19 cellular contexts compared by ENCODE assay signal in genomic region chr2:42217307-42217706, GRCh38. TPM values are rescaled to one million over a fixed set of nuclear protein-coding genes. Genes with fewer than 3 reads are reported as not detected.
DNase-seq lines count a peak whose midpoint lies in the region; ATAC-seq lines count a peak whose summit lies in the region.
"Had no signal": no experiment of that assay in that cellular context is flagged by ENCODE, and none has a peak within 500 bp of the region (broad histone marks: within the 10 kb centered on the region; RNA-seq: fewer than 3 reads in every experiment).

No MANE protein-coding gene starts in this region.

- no peaks in the 10 kb centered on the region for H3K36me3 ChIP-seq in CD4-positive, alpha-beta memory T cell (ENCODE audit: insufficient read depth, low read length)
- H3K36me3 ChIP-seq: MG63, Peyer's patch had no signal

- no peaks in the 10 kb centered on the region for H3K9me3 ChIP-seq in CD4-positive, alpha-beta memory T cell (ENCODE audit: control insufficient read depth in 1 of 2, low read length in 2 of 2)
- H3K9me3 ChIP-seq: MG63, Peyer's patch had no signal

- peaks cover 4% of the 10 kb centered on the region for H3K36me3 Mint-ChIP-seq in activated CD4-positive, alpha-beta T cell treated with anti-CD3 and anti-CD28 coated beads for 36 hours (ENCODE audit: low read depth)
- H3K36me3 Mint-ChIP-seq in CD4-positive, alpha-beta memory T cell: peaks cover 3 to 47% of the 10 kb centered on the region in 2 donors
- peaks cover 27% of the 10 kb centered on the region for H3K36me3 Mint-ChIP-seq in activated T-helper 17 cell treated with anti-CD3 and anti-CD28 coated beads, Interleukin-2, amount 50 U/mL, for 72 hours (ENCODE audit: low read depth)
- H3K36me3 Mint-ChIP-seq in memory B cell: peaks cover 15% of the 10 kb centered on the region

- H3K4me3 Mint-ChIP-seq in activated CD4-positive, alpha-beta T cell treated with anti-CD3 and anti-CD28 coated beads for 36 hours: no peak overlapping the region
- peak overlapping the region in 1 of 8 donors; percentile 0 for H3K4me3 Mint-ChIP-seq in CD4-positive, alpha-beta memory T cell
- H3K4me3 Mint-ChIP-seq in activated T-helper 17 cell treated with anti-CD3 and anti-CD28 coated beads, Interleukin-2, amount 50 U/mL, for 72 hours: peak overlapping the region; percentile 27
- no peak overlapping the region for H3K4me3 Mint-ChIP-seq in memory B cell

- no peak for DNase-seq in activated CD4-positive, alpha-beta T cell treated with anti-CD3 and anti-CD28 coated beads for 36 hours
- DNase-seq in activated CD4-positive, alpha-beta T cell treated with anti-CD3 and anti-CD28 coated beads for 1 hour: no peak
- no peak for DNase-seq in CD4-positive, alpha-beta memory T cell
- DNase-seq in memory B cell (ENCODE audit: low spot score in 2 of 2) (no peak), epidermal melanocyte (ENCODE audit: insufficient read length, low spot score) (no peak), GF-D8 (lab: John Stamatoyannopoulos, UW) (no peak)
- DNase-seq: DND-41, GDM1, MG63, NCI-H1092 treated with DMSO at 0.1 percent for 48 hours, NCI-H1694, NCI-H82, Peyer's patch, Right ventricle myocardium superior had no signal

- H3K27me3 Mint-ChIP-seq in activated CD4-positive, alpha-beta T cell treated with anti-CD3 and anti-CD28 coated beads for 36 hours: no peaks in the 10 kb centered on the region
- no peaks in the 10 kb centered on the region for H3K27me3 Mint-ChIP-seq in CD4-positive, alpha-beta memory T cell
- no peaks in the 10 kb centered on the region for H3K27me3 Mint-ChIP-seq in activated T-helper 17 cell treated with anti-CD3 and anti-CD28 coated beads, Interleukin-2, amount 50 U/mL, for 72 hours
- H3K27me3 Mint-ChIP-seq in memory B cell: no peaks in the 10 kb centered on the region

- peaks cover 90% of the 10 kb centered on the region for H3K4me1 ChIP-seq in CD4-positive, alpha-beta memory T cell (ENCODE audit: insufficient read depth, low read length)

- POLR2A ChIA-PET in activated CD4-positive, alpha-beta T cell treated with anti-CD3 and anti-CD28 coated beads for 36 hours (lab: Charles Lee): no interaction called here
- POLR2A ChIA-PET in CD4-positive, alpha-beta memory T cell (lab: Charles Lee; ENCODE audit: partially characterized antibody): no interaction called here

- intact Hi-C loops in activated CD4-positive, alpha-beta T cell treated with anti-CD3 and anti-CD28 coated beads for 36 hours (cut with DNase I, micrococcal nuclease): no loop called here
- intact Hi-C loops in CD4-positive, alpha-beta memory T cell (cut with micrococcal nuclease): no loop called here

- no peaks in the 10 kb centered on the region for H3K9me3 Mint-ChIP-seq in activated CD4-positive, alpha-beta T cell treated with anti-CD3 and anti-CD28 coated beads for 36 hours (ENCODE audit: low read depth)
- H3K9me3 Mint-ChIP-seq in CD4-positive, alpha-beta memory T cell: peaks cover 0 to 3% (median 0%) of the 10 kb centered on the region in 8 donors
- no peaks in the 10 kb centered on the region for H3K9me3 Mint-ChIP-seq in activated T-helper 17 cell treated with anti-CD3 and anti-CD28 coated beads, Interleukin-2, amount 50 U/mL, for 72 hours
- no peaks in the 10 kb centered on the region for H3K9me3 Mint-ChIP-seq in memory B cell

- no peak for ATAC-seq in activated CD4-positive, alpha-beta T cell treated with anti-CD3 and anti-CD28 coated beads for 36 hours
- no peak for ATAC-seq in activated T-helper 17 cell treated with anti-CD3 and anti-CD28 coated beads, Interleukin-2, amount 50 U/mL, for 72 hours (replicated peaks)
- ATAC-seq in memory B cell (ENCODE audit: low read depth) (no peak), HG03196 (IDR thresholded peaks at IDR 0.05; ENCODE audit: unreplicated experiment) (no peak)
- ATAC-seq: HCT116 had no signal

- no peak overlapping the region for H3K27ac ChIP-seq in CD4-positive, alpha-beta memory T cell (ENCODE audit: low read depth, low read length)
- H3K27ac ChIP-seq: C4-2B, KMS-11, Peyer's patch had no signal

- CTCF ChIA-PET in activated CD4-positive, alpha-beta T cell treated with anti-CD3 and anti-CD28 coated beads for 36 hours (lab: Charles Lee): no interaction called here
- CTCF ChIA-PET in CD4-positive, alpha-beta memory T cell (lab: Charles Lee; ENCODE audit: partially characterized antibody): no interaction called here

- peak overlapping the region; percentile 35 for H3K27ac Mint-ChIP-seq in activated CD4-positive, alpha-beta T cell treated with anti-CD3 and anti-CD28 coated beads for 36 hours
- H3K27ac Mint-ChIP-seq in CD4-positive, alpha-beta memory T cell: peak overlapping the region in 5 of 7 donors; percentile 6 to 84 (median 54)
- peak overlapping the region; percentile 61 for H3K27ac Mint-ChIP-seq in activated T-helper 17 cell treated with anti-CD3 and anti-CD28 coated beads, Interleukin-2, amount 50 U/mL, for 72 hours
- H3K27ac Mint-ChIP-seq in memory B cell: peak overlapping the region; percentile 78

- no peaks in the 10 kb centered on the region for H3K27me3 ChIP-seq in CD4-positive, alpha-beta memory T cell (ENCODE audit: insufficient read depth, low read length)
- H3K27me3 ChIP-seq: MG63, Peyer's patch had no signal

- no peak overlapping the region for H3K4me3 ChIP-seq in CD4-positive, alpha-beta memory T cell (ENCODE audit: low read length in 2 of 2)
- H3K4me3 ChIP-seq: MG63, Peyer's patch had no signal

- H3K4me1 Mint-ChIP-seq in activated CD4-positive, alpha-beta T cell treated with anti-CD3 and anti-CD28 coated beads for 36 hours: peaks cover 67% of the 10 kb centered on the region
- peaks cover 53 to 94% (median 65%) of the 10 kb centered on the region in 4 donors for H3K4me1 Mint-ChIP-seq in CD4-positive, alpha-beta memory T cell
- H3K4me1 Mint-ChIP-seq in activated T-helper 17 cell treated with anti-CD3 and anti-CD28 coated beads, Interleukin-2, amount 50 U/mL, for 72 hours: peaks cover 40% of the 10 kb centered on the region
- peaks cover 38% of the 10 kb centered on the region for H3K4me1 Mint-ChIP-seq in memory B cell

RNA-seq across cellular contexts. Expression of gene EML4, which starts 48.2 kb away (rescaled TPM):
- 10 to 100 TPM; 72.1 to 74.1 TPM for total RNA-seq in activated CD4-positive, alpha-beta T cell treated with anti-CD3 and anti-CD28 coated beads for 36 hours
- total RNA-seq in CD4-positive, alpha-beta memory T cell: 100 to 1,000 TPM; 168 to 172 TPM
- polyA plus RNA-seq in CD4-positive, alpha-beta memory T cell: 100 to 1,000 TPM in 1 of 2 donors, 10 to 100 TPM in 1; 52.8 to 113 TPM
- 10 to 100 TPM; 69.9 to 93.7 TPM for total RNA-seq in activated T-helper 17 cell treated with anti-CD3 and anti-CD28 coated beads, Interleukin-2, amount 50 U/mL, for 72 hours
